In genomic region chr3:182979719-182980191, GRCh38 we compare ENCODE assay signal across 8 cellular contexts. TPM values are rescaled to one million over a fixed set of nuclear protein-coding genes. Genes with fewer than 3 reads are reported as not detected.
DNase-seq lines count a peak whose midpoint lies in the region; ATAC-seq and TF ChIP-seq lines count a peak whose summit lies in the region.

No MANE protein-coding gene starts in this region.

- intact Hi-C loops in left lung (cut with DNase I) = no loop called here

- H3K9me3 Mint-ChIP-seq in chondrocyte (ENCODE audit: low read depth) = no peaks in the 10 kb centered on the region
- H3K9me3 Mint-ChIP-seq in stimulated activated naive CD8-positive, alpha-beta T cell treated with anti-CD3 and anti-CD28 coated beads, Interleukin-15, Interleukin-2, amounts not matched to agents 100 ng/mL and 50 ng/mL, for 24 hours = no peaks in the 10 kb centered on the region

- peak overlapping the region; percentile 95 for H3K4me3 ChIP-seq in SK-N-MC
- peak overlapping the region; percentile 83 to 87 for H3K4me3 ChIP-seq in left lung

- no peaks in the 10 kb centered on the region for H3K27me3 Mint-ChIP-seq in chondrocyte (ENCODE audit: low read depth)
- no peaks in the 10 kb centered on the region for H3K27me3 Mint-ChIP-seq in stimulated activated naive CD8-positive, alpha-beta T cell treated with anti-CD3 and anti-CD28 coated beads, Interleukin-15, Interleukin-2, amounts not matched to agents 100 ng/mL and 50 ng/mL, for 24 hours

- H3K27ac Mint-ChIP-seq in chondrocyte (ENCODE audit: unreplicated experiment) = peak overlapping the region; percentile 80
- H3K27ac Mint-ChIP-seq in stimulated activated naive CD8-positive, alpha-beta T cell treated with anti-CD3 and anti-CD28 coated beads, Interleukin-15, Interleukin-2, amounts not matched to agents 100 ng/mL and 50 ng/mL, for 24 hours = peak overlapping the region; percentile 87

- peak overlapping the region; percentile 92 for H3K4me3 Mint-ChIP-seq in chondrocyte (ENCODE audit: unreplicated experiment)
- H3K4me3 Mint-ChIP-seq in stimulated activated naive CD8-positive, alpha-beta T cell treated with anti-CD3 and anti-CD28 coated beads, Interleukin-15, Interleukin-2, amounts not matched to agents 100 ng/mL and 50 ng/mL, for 24 hours = peak overlapping the region; percentile 96

- TF ChIP-seq CTCF in chondrocyte (IDR thresholded peaks at IDR 0.05) = no peak
- no peak for TF ChIP-seq CTCF in left lung (IDR thresholded peaks at IDR 0.05)

- ATAC-seq in GM19395 (IDR thresholded peaks at IDR 0.05; ENCODE audit: unreplicated experiment) (peak; percentile 29), HG03521 (IDR thresholded peaks at IDR 0.05; ENCODE audit: unreplicated experiment) (peak; percentile 7), left lung (peak; percentile 51)

- peaks cover 13 to 29% of the 10 kb centered on the region in 2 donors for H3K4me1 ChIP-seq in left lung

- H3K27me3 ChIP-seq in left lung = no peaks in the 10 kb centered on the region

- H3K27ac ChIP-seq in SK-N-MC (no peak overlapping the region), left lung (peak overlapping the region; percentile 83 to 93)

- H3K4me1 Mint-ChIP-seq in chondrocyte (ENCODE audit: low read depth) = peaks cover 25% of the 10 kb centered on the region
- H3K4me1 Mint-ChIP-seq in stimulated activated naive CD8-positive, alpha-beta T cell treated with anti-CD3 and anti-CD28 coated beads, Interleukin-15, Interleukin-2, amounts not matched to agents 100 ng/mL and 50 ng/mL, for 24 hours (ENCODE audit: low read depth) = peaks cover 24% of the 10 kb centered on the region

- H3K36me3 Mint-ChIP-seq in chondrocyte (ENCODE audit: low read depth) = no peaks in the 10 kb centered on the region
- no peaks in the 10 kb centered on the region for H3K36me3 Mint-ChIP-seq in stimulated activated naive CD8-positive, alpha-beta T cell treated with anti-CD3 and anti-CD28 coated beads, Interleukin-15, Interleukin-2, amounts not matched to agents 100 ng/mL and 50 ng/mL, for 24 hours (ENCODE audit: low read depth)

- H3K9me3 ChIP-seq in SK-N-MC (ENCODE audit: low read depth, low read length) (no peaks in the 10 kb centered on the region), left lung (no peaks in the 10 kb centered on the region)

- peak overlapping the region; percentile 83 for H3K9ac ChIP-seq in SK-N-MC (ENCODE audit: insufficient read length)

- peak; percentile 61 for DNase-seq in CD1c-positive myeloid dendritic cell (ENCODE audit: extremely low spot score)
- DNase-seq in SK-N-MC (ENCODE audit: low read depth, low spot score) = no peak
- no peak for DNase-seq in chondrocyte (ENCODE audit: low spot score)
- DNase-seq in left lung = peak in 1 of 2 donors; percentile 38
- DNase-seq in NCI-H1694 (lab: John Stamatoyannopoulos, UW) = no peak

- H3K36me3 ChIP-seq in SK-N-MC (ENCODE audit: insufficient read depth, low read length) = peaks cover 4% of the 10 kb centered on the region; the same call in 1 of the 2 replicates
- no peaks in the 10 kb centered on the region for H3K36me3 ChIP-seq in left lung

RNA-seq across cellular contexts. Expression of gene DCUN1D1, which starts 0.6 kb away (rescaled TPM):
- total RNA-seq in chondrocyte (48.1 to 53.5 TPM (median 52.6 TPM) in 3 replicates), left lung (10 to 100 TPM; 39.4 to 47.4 TPM)
